ENCODE assay signal across 36 cellular contexts in the genomic region with DNA sequence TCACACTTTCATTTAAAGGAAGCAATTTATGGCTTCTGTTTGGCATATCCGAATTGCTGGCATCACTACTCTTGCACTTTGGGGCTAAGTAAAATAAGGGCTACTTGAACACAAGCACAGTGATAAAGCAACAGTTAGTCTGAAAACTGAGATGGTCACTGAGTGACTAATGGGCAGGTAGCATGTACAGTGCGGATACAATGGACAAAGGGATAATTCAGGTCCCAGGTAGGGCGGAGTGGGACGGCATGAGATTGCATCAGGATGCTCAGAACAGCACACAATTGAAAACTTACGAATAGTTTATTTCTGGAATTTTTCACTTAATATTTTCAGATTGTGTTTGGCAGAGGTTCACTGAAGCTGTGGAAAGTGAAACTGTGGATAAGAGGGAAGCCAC. TPM values are rescaled to one million over a fixed set of nuclear protein-coding genes. Genes with fewer than 3 reads are reported as not detected.
"Had no signal": no experiment of that assay in that cellular context is flagged by ENCODE, and none has a peak within 500 bp of the region (broad histone marks: within the 10 kb centered on the region; RNA-seq: fewer than 3 reads in every experiment).

No MANE protein-coding gene starts in this region.

- H3K79me2 ChIP-seq: parathyroid adenoma had no signal

- H3K27me3 ChIP-seq: neural progenitor cell, ovary, spleen, suprapubic skin, testis, transverse colon, upper lobe of right lung, uterus had no signal

- H3K9me3 Mint-ChIP-seq: natural killer cell; nephron; neural progenitor cell; stimulated activated memory B cell treated with anti-CD40 and anti-IgM and Interleukin-4, amounts not matched to agents 10 μg/mL and 1 μg/mL and 100 μg/mL, for 72 hours; stimulated activated naive CD8-positive, alpha-beta T cell treated with anti-CD3 and anti-CD28 coated beads, Interleukin-15, amount 100 ng/mL, for 72 hours; type B pancreatic cell had no signal

- H3K9me3 ChIP-seq: ovary, psoas muscle, spleen, suprapubic skin, testis, tibial artery, transverse colon, upper lobe of right lung, uterus had no signal

- DNase-seq: natural killer cell; occipital lobe; ovary; posterior cingulate gyrus; psoas muscle; right cardiac atrium; spleen; stimulated activated CD4-positive, alpha-beta T cell treated with anti-CD3 and anti-CD28 coated beads, Interleukin-12 subunit alpha, Interleukin-12 subunit beta, amount 100 ng/mL, for 4 hours; stimulated activated CD4-positive, alpha-beta T cell treated with anti-CD3 and anti-CD28 coated beads, Interleukin-1b, Interleukin-23, amount 100 ng/mL, for 48 hours; stimulated activated CD4-positive, alpha-beta T cell treated with anti-CD3 and anti-CD28 coated beads, Interleukin-4, amount 100 ng/mL, for 1 hour; stimulated activated CD4-positive, alpha-beta T cell treated with anti-CD3 and anti-CD28 coated beads, Interleukin-4, amount 100 ng/mL, for 4 hours; stimulated activated CD8-positive, alpha-beta memory T cell treated with anti-CD3 and anti-CD28 coated beads, Interleukin-4, amount 100 ng/mL, for 48 hours; stimulated activated naive CD4-positive, alpha-beta T cell; stimulated activated naive CD8-positive, alpha-beta T cell treated with anti-CD3 and anti-CD28 coated beads, Interleukin-15, amount 100 ng/mL, for 72 hours; stimulated activated naive CD8-positive, alpha-beta T cell treated with anti-CD3 and anti-CD28 coated beads, Interleukin-15, Interleukin-2, amounts not matched to agents 100 U/mL and 50 U/mL, for 24 hours; substantia nigra; testis; tibial artery; transverse colon; upper lobe of right lung; uterus had no signal

- H3K9ac ChIP-seq: neural progenitor cell, parathyroid adenoma had no signal

- H3K4me3 ChIP-seq: neural progenitor cell, ovary, psoas muscle, skin epidermis, smooth muscle cell, spleen, suprapubic skin, testis, tibial artery, transverse colon, upper lobe of right lung, uterus had no signal

- H3K36me3 Mint-ChIP-seq: natural killer cell; neural progenitor cell; stimulated activated memory B cell treated with anti-CD40 and anti-IgM and Interleukin-4, amounts not matched to agents 10 μg/mL and 1 μg/mL and 100 μg/mL, for 72 hours; type B pancreatic cell had no signal

- H3K36me3 ChIP-seq: neural progenitor cell, ovary, spleen, suprapubic skin, tibial artery, transverse colon, upper lobe of right lung, uterus had no signal

- H3K27ac Mint-ChIP-seq: natural killer cell; nephron; neural progenitor cell; progenitor cell of endocrine pancreas; stimulated activated memory B cell treated with anti-CD40 and anti-IgM and Interleukin-4, amounts not matched to agents 10 μg/mL and 1 μg/mL and 100 μg/mL, for 72 hours; stimulated activated naive CD8-positive, alpha-beta T cell treated with anti-CD3 and anti-CD28 coated beads, Interleukin-15, amount 100 ng/mL, for 72 hours; type B pancreatic cell had no signal

- H3K27me3 Mint-ChIP-seq: stimulated activated memory B cell treated with anti-CD40 and anti-IgM and Interleukin-4, amounts not matched to agents 10 μg/mL and 1 μg/mL and 100 μg/mL, for 72 hours had no signal

- H2AFZ ChIP-seq: neural progenitor cell, parathyroid adenoma had no signal

- H3K4me3 Mint-ChIP-seq: natural killer cell; nephron; neural progenitor cell; stimulated activated memory B cell treated with anti-CD40 and anti-IgM and Interleukin-4, amounts not matched to agents 10 μg/mL and 1 μg/mL and 100 μg/mL, for 72 hours; stimulated activated naive CD8-positive, alpha-beta T cell treated with anti-CD3 and anti-CD28 coated beads, Interleukin-15, amount 100 ng/mL, for 72 hours; type B pancreatic cell had no signal

- H3K4me1 Mint-ChIP-seq: natural killer cell; neural progenitor cell; stimulated activated memory B cell treated with anti-CD40 and anti-IgM and Interleukin-4, amounts not matched to agents 10 μg/mL and 1 μg/mL and 100 μg/mL, for 72 hours; stimulated activated naive CD8-positive, alpha-beta T cell treated with anti-CD3 and anti-CD28 coated beads, Interleukin-15, amount 100 ng/mL, for 72 hours had no signal

- H3K4me1 ChIP-seq: neural progenitor cell, parathyroid adenoma, psoas muscle, suprapubic skin, testis, tibial artery, transverse colon, upper lobe of right lung, uterus had no signal

- H3K27ac ChIP-seq: neural progenitor cell, ovary, parathyroid adenoma, psoas muscle, skin epidermis, suprapubic skin, testis, tibial artery, transverse colon, upper lobe of right lung, uterus had no signal

- ATAC-seq: natural killer cell; psoas muscle; right cardiac atrium; sciatic nerve; stimulated activated memory B cell treated with anti-CD40 and anti-IgM and Interleukin-4, amounts not matched to agents 10 μg/mL and 1 μg/mL and 100 μg/mL, for 72 hours; stimulated activated naive CD8-positive, alpha-beta T cell treated with anti-CD3 and anti-CD28 coated beads, Interleukin-15, amount 100 ng/mL, for 72 hours; stimulated activated naive CD8-positive, alpha-beta T cell treated with anti-CD3 and anti-CD28 coated beads, Interleukin-15, Interleukin-2, amounts not matched to agents 100 U/mL and 50 U/mL, for 24 hours had no signal

- H3K4me2 ChIP-seq: neural progenitor cell, smooth muscle cell had no signal

RNA-seq across cellular contexts. Expression of a gene that starts 9.2 kb away (rescaled TPM):
- total RNA-seq: natural killer cell, occipital lobe, osteoblast, ovary, progenitor cell of endocrine pancreas, psoas muscle, renal cortical epithelial cell, right cardiac atrium, sciatic nerve, smooth muscle cell, spleen, suprapubic skin, transverse colon, upper lobe of right lung, urinary bladder, uterus had no signal
- polyA plus RNA-seq: neural cell, ovary, psoas muscle, right cardiac atrium, smooth muscle cell, spleen, thymus, urinary bladder had no signal
